In the genomic region with DNA sequence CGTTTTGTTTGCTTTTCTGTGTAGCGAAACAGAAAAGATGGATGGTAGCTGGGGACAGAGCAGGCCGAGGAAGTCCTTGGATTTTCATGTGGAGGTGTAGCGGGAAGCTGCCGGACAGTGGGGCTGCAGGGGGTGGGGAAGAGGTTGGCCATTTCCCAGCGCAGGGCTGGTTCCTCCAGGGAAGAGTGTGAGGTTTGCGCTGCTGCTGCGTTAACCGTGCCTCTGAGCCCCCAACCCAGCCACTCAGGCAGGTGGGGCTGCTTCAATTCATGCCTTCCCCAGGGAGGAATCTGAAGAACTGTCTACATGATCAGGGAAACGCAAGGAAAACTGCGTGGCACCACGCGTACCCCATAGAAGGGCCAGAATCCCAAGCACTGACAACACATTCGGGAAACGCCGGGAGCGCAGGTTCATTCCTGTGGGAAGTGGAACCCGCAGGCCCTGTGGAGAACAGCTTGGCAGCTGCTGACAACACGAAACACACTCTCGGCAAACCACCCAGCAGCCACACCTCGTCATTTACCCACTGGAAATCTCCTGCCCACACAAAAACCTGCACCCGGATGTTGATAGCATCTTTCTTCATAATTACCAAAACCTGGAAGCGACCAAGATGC, we compare ENCODE assay signal across 1 cellular context.
TF ChIP-seq lines count a peak whose summit lies in the region.

No MANE protein-coding gene starts in this region.

TF ChIP-seq in K562, 482 proteins besides CTCF, POLR2A, EP300 and RAD21 (continued from another document):
- TF ChIP-seq POLR2G (IDR thresholded peaks at IDR 0.05; ENCODE audit: low read depth, low read length) (peak; percentile 68), HMGN3 (IDR thresholded peaks at IDR 0.05; ENCODE audit: borderline replicate concordance, extremely low read depth, insufficient read length, low read depth, low read length) (peak; percentile 32), MYNN (IDR thresholded peaks at IDR 0.05) (0 out of 2 replicates have a peak, but pooled peaks have one; percentile 8), MYNN (CRISPR knock-in tag; IDR thresholded peaks at IDR 0.05) (no peak), KLF13 (tag; IDR thresholded peaks at IDR 0.05; ENCODE audit: borderline replicate concordance, low read depth) (no peak), JUN (IDR thresholded peaks at IDR 0.05; ENCODE audit: borderline replicate concordance, low read depth, low read length) (no peak), JUN (CRISPR knock-in tag; IDR thresholded peaks at IDR 0.05; ENCODE audit: borderline replicate concordance) (no peak)
TF ChIP-seq in K562: peak in this region for 4.
